In the genomic region with DNA sequence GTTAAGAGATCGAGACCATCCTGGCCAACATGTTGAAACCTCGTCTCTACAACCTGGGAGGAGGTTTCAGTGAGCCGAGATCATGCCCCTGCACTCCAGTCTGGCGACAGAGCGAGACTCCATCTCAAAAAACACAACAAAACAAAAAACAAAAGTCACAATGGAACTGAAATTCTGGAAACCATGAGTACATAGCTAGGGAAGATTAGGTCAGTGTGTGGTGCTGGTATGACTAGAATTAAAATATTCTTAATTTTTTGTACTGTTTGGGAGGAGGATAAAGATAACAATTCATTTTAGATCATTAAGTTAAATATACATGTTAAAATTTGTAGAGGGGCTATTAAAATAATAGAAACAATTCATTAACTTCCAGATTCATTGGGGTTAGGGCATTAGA, we compare ENCODE assay signal across 2 cellular contexts.
TF ChIP-seq lines count a peak whose summit lies in the region.

No MANE protein-coding gene starts in this region.

TF ChIP-seq in IMR-90, 13 proteins besides CTCF, POLR2A, EP300 and RAD21:
- TF ChIP-seq, protein P1, sequence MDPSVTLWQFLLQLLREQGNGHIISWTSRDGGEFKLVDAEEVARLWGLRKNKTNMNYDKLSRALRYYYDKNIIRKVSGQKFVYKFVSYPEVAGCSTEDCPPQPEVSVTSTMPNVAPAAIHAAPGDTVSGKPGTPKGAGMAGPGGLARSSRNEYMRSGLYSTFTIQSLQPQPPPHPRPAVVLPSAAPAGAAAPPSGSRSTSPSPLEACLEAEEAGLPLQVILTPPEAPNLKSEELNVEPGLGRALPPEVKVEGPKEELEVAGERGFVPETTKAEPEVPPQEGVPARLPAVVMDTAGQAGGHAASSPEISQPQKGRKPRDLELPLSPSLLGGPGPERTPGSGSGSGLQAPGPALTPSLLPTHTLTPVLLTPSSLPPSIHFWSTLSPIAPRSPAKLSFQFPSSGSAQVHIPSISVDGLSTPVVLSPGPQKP (IDR thresholded peaks at IDR 0.05; ENCODE audit: borderline replicate concordance, low read depth, low read length) = no peak
- TF ChIP-seq FOS (IDR thresholded peaks at IDR 0.05; ENCODE audit: low read depth, low read length) = no peak
- TF ChIP-seq RFX5 (IDR thresholded peaks at IDR 0.05; ENCODE audit: low read depth, low read length) = no peak
- no peak for TF ChIP-seq MAZ (IDR thresholded peaks at IDR 0.05; ENCODE audit: borderline replicate concordance, low read depth, low read length)
TF ChIP-seq in IMR-90: peak in this region for 0.

TF ChIP-seq in K562, 482 proteins besides CTCF, POLR2A, EP300 and RAD21:
- TF ChIP-seq, protein P2, sequence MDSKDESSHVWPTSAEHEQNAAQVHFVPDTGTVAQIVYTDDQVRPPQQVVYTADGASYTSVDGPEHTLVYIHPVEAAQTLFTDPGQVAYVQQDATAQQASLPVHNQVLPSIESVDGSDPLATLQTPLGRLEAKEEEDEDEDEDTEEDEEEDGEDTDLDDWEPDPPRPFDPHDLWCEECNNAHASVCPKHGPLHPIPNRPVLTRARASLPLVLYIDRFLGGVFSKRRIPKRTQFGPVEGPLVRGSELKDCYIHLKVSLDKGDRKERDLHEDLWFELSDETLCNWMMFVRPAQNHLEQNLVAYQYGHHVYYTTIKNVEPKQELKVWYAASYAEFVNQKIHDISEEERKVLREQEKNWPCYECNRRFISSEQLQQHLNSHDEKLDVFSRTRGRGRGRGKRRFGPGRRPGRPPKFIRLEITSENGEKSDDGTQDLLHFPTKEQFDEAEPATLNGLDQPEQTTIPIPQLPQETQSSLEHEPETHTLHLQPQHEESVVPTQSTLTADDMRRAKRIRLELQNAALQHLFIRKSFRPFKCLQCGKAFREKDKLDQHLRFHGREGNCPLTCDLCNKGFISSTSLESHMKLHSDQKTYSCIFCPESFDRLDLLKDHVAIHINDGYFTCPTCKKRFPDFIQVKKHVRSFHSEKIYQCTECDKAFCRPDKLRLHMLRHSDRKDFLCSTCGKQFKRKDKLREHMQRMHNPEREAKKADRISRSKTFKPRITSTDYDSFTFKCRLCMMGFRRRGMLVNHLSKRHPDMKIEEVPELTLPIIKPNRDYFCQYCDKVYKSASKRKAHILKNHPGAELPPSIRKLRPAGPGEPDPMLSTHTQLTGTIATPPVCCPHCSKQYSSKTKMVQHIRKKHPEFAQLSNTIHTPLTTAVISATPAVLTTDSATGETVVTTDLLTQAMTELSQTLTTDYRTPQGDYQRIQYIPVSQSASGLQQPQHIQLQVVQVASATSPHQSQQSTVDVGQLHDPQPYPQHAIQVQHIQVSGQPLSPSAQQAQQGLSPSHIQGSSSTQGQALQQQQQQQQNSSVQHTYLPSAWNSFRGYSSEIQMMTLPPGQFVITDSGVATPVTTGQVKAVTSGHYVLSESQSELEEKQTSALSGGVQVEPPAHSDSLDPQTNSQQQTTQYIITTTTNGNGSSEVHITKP (IDR thresholded peaks at IDR 0.05; ENCODE audit: partially characterized antibody) = no peak
- TF ChIP-seq, protein P3, sequence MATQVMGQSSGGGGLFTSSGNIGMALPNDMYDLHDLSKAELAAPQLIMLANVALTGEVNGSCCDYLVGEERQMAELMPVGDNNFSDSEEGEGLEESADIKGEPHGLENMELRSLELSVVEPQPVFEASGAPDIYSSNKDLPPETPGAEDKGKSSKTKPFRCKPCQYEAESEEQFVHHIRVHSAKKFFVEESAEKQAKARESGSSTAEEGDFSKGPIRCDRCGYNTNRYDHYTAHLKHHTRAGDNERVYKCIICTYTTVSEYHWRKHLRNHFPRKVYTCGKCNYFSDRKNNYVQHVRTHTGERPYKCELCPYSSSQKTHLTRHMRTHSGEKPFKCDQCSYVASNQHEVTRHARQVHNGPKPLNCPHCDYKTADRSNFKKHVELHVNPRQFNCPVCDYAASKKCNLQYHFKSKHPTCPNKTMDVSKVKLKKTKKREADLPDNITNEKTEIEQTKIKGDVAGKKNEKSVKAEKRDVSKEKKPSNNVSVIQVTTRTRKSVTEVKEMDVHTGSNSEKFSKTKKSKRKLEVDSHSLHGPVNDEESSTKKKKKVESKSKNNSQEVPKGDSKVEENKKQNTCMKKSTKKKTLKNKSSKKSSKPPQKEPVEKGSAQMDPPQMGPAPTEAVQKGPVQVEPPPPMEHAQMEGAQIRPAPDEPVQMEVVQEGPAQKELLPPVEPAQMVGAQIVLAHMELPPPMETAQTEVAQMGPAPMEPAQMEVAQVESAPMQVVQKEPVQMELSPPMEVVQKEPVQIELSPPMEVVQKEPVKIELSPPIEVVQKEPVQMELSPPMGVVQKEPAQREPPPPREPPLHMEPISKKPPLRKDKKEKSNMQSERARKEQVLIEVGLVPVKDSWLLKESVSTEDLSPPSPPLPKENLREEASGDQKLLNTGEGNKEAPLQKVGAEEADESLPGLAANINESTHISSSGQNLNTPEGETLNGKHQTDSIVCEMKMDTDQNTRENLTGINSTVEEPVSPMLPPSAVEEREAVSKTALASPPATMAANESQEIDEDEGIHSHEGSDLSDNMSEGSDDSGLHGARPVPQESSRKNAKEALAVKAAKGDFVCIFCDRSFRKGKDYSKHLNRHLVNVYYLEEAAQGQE (CRISPR knock-in tag; IDR thresholded peaks at IDR 0.05; ENCODE audit: low read depth) = no peak
- TF ChIP-seq, protein P4, sequence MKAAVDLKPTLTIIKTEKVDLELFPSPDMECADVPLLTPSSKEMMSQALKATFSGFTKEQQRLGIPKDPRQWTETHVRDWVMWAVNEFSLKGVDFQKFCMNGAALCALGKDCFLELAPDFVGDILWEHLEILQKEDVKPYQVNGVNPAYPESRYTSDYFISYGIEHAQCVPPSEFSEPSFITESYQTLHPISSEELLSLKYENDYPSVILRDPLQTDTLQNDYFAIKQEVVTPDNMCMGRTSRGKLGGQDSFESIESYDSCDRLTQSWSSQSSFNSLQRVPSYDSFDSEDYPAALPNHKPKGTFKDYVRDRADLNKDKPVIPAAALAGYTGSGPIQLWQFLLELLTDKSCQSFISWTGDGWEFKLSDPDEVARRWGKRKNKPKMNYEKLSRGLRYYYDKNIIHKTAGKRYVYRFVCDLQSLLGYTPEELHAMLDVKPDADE (conservative IDR thresholded peaks at IDR 0.05; ENCODE audit: control insufficient read depth, low read depth, low read length) = no peak
- no peak for TF ChIP-seq NR2F6 (CRISPR knock-in tag; IDR thresholded peaks at IDR 0.05)
- TF ChIP-seq KDM4B (IDR thresholded peaks at IDR 0.05; ENCODE audit: borderline replicate concordance in 2 of 2, low read depth in 1 of 2) = no peak
- TF ChIP-seq MED1 (CRISPR knock-in tag; IDR thresholded peaks at IDR 0.05; ENCODE audit: borderline replicate concordance) = no peak
- TF ChIP-seq, protein P5, sequence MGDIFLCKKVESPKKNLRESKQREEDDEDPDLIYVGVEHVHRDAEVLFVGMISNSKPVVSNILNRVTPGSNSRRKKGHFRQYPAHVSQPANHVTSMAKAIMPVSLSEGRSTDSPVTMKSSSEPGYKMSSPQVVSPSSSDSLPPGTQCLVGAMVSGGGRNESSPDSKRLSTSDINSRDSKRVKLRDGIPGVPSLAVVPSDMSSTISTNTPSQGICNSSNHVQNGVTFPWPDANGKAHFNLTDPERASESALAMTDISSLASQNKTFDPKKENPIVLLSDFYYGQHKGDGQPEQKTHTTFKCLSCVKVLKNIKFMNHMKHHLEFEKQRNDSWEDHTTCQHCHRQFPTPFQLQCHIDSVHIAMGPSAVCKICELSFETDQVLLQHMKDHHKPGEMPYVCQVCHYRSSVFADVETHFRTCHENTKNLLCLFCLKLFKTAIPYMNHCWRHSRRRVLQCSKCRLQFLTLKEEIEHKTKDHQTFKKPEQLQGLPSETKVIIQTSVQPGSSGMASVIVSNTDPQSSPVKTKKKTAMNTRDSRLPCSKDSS (IDR thresholded peaks at IDR 0.05; ENCODE audit: low read depth, partially characterized antibody) = no peak
- TF ChIP-seq HLTF (IDR thresholded peaks at IDR 0.05) = no peak
- TF ChIP-seq NFATC3 (IDR thresholded peaks at IDR 0.05) = no peak
- TF ChIP-seq RBFOX2 (IDR thresholded peaks at IDR 0.05; ENCODE audit: low read depth, low read length) = no peak
- TF ChIP-seq, protein P6, sequence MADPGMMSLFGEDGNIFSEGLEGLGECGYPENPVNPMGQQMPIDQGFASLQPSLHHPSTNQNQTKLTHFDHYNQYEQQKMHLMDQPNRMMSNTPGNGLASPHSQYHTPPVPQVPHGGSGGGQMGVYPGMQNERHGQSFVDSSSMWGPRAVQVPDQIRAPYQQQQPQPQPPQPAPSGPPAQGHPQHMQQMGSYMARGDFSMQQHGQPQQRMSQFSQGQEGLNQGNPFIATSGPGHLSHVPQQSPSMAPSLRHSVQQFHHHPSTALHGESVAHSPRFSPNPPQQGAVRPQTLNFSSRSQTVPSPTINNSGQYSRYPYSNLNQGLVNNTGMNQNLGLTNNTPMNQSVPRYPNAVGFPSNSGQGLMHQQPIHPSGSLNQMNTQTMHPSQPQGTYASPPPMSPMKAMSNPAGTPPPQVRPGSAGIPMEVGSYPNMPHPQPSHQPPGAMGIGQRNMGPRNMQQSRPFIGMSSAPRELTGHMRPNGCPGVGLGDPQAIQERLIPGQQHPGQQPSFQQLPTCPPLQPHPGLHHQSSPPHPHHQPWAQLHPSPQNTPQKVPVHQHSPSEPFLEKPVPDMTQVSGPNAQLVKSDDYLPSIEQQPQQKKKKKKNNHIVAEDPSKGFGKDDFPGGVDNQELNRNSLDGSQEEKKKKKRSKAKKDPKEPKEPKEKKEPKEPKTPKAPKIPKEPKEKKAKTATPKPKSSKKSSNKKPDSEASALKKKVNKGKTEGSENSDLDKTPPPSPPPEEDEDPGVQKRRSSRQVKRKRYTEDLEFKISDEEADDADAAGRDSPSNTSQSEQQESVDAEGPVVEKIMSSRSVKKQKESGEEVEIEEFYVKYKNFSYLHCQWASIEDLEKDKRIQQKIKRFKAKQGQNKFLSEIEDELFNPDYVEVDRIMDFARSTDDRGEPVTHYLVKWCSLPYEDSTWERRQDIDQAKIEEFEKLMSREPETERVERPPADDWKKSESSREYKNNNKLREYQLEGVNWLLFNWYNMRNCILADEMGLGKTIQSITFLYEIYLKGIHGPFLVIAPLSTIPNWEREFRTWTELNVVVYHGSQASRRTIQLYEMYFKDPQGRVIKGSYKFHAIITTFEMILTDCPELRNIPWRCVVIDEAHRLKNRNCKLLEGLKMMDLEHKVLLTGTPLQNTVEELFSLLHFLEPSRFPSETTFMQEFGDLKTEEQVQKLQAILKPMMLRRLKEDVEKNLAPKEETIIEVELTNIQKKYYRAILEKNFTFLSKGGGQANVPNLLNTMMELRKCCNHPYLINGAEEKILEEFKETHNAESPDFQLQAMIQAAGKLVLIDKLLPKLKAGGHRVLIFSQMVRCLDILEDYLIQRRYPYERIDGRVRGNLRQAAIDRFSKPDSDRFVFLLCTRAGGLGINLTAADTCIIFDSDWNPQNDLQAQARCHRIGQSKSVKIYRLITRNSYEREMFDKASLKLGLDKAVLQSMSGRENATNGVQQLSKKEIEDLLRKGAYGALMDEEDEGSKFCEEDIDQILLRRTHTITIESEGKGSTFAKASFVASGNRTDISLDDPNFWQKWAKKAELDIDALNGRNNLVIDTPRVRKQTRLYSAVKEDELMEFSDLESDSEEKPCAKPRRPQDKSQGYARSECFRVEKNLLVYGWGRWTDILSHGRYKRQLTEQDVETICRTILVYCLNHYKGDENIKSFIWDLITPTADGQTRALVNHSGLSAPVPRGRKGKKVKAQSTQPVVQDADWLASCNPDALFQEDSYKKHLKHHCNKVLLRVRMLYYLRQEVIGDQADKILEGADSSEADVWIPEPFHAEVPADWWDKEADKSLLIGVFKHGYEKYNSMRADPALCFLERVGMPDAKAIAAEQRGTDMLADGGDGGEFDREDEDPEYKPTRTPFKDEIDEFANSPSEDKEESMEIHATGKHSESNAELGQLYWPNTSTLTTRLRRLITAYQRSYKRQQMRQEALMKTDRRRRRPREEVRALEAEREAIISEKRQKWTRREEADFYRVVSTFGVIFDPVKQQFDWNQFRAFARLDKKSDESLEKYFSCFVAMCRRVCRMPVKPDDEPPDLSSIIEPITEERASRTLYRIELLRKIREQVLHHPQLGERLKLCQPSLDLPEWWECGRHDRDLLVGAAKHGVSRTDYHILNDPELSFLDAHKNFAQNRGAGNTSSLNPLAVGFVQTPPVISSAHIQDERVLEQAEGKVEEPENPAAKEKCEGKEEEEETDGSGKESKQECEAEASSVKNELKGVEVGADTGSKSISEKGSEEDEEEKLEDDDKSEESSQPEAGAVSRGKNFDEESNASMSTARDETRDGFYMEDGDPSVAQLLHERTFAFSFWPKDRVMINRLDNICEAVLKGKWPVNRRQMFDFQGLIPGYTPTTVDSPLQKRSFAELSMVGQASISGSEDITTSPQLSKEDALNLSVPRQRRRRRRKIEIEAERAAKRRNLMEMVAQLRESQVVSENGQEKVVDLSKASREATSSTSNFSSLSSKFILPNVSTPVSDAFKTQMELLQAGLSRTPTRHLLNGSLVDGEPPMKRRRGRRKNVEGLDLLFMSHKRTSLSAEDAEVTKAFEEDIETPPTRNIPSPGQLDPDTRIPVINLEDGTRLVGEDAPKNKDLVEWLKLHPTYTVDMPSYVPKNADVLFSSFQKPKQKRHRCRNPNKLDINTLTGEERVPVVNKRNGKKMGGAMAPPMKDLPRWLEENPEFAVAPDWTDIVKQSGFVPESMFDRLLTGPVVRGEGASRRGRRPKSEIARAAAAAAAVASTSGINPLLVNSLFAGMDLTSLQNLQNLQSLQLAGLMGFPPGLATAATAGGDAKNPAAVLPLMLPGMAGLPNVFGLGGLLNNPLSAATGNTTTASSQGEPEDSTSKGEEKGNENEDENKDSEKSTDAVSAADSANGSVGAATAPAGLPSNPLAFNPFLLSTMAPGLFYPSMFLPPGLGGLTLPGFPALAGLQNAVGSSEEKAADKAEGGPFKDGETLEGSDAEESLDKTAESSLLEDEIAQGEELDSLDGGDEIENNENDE (IDR thresholded peaks at IDR 0.05; ENCODE audit: low read depth, low read length) = no peak
- TF ChIP-seq NCOR1 (IDR thresholded peaks at IDR 0.05) = no peak
- TF ChIP-seq ZNF445 (CRISPR knock-in tag; IDR thresholded peaks at IDR 0.05; ENCODE audit: low read depth) = no peak
- no peak for TF ChIP-seq KAT8 (IDR thresholded peaks at IDR 0.05; ENCODE audit: low read depth)
- TF ChIP-seq ATF1 (CRISPR knock-in tag; IDR thresholded peaks at IDR 0.05) = no peak
- no peak for TF ChIP-seq ATF1 (tag; IDR thresholded peaks at IDR 0.05)
